ENCODE assay signal across 1 cellular context in the genomic region with DNA sequence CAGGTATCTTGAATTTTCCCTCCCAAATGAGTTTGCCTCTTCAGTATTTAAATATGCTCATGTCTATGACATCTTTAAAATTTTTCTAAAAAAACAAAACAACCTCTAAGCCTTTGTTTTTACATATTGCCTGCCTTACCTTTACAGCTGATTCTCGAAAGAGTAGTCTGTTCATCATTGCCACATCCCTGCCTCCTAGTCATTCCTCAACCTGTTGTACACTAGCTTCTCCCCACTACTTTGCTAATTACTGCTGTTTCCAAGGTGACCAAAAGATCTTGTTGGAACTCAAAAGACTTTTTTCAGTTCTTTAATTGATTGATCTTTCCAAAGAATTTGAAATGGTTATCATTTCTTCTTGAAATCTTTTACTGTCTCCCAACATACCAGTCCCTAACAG.
TF ChIP-seq lines count a peak whose summit lies in the region.

No MANE protein-coding gene starts in this region.

TF ChIP-seq in K562, 482 proteins besides CTCF, POLR2A, EP300 and RAD21:
- TF ChIP-seq, protein P1, sequence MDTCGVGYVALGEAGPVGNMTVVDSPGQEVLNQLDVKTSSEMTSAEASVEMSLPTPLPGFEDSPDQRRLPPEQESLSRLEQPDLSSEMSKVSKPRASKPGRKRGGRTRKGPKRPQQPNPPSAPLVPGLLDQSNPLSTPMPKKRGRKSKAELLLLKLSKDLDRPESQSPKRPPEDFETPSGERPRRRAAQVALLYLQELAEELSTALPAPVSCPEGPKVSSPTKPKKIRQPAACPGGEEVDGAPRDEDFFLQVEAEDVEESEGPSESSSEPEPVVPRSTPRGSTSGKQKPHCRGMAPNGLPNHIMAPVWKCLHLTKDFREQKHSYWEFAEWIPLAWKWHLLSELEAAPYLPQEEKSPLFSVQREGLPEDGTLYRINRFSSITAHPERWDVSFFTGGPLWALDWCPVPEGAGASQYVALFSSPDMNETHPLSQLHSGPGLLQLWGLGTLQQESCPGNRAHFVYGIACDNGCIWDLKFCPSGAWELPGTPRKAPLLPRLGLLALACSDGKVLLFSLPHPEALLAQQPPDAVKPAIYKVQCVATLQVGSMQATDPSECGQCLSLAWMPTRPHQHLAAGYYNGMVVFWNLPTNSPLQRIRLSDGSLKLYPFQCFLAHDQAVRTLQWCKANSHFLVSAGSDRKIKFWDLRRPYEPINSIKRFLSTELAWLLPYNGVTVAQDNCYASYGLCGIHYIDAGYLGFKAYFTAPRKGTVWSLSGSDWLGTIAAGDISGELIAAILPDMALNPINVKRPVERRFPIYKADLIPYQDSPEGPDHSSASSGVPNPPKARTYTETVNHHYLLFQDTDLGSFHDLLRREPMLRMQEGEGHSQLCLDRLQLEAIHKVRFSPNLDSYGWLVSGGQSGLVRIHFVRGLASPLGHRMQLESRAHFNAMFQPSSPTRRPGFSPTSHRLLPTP (IDR thresholded peaks at IDR 0.05; ENCODE audit: borderline replicate concordance, extremely low read depth, insufficient read length) = no peak
- 0 out of 2 replicates have a peak, but pooled peaks have one; percentile 11 for TF ChIP-seq RFX1 (IDR thresholded peaks at IDR 0.05)
